Comparison of ENCODE assay signal across 9 cellular contexts in the genomic region with DNA sequence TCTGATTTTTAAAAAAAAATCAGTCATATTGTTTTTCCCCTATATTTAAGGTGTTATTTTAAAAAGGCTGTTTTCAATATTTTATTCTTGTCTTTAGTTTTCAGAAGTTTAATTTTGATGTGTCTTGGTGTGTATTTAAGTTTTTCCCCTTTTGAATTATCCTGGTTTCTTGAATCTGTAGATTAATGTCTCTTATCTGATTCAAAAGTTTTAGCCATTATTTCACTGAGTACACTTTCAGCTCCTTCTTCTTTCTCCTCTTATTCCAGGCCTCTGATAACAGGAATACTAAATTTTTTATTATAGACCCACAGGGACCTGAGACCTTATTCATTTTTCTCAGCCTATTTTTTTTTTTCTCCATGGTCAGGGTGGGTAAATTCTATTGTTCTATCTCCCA.
"Had no signal": no experiment of that assay in that cellular context is flagged by ENCODE, and none has a peak within 500 bp of the region (broad histone marks: within the 10 kb centered on the region; RNA-seq: fewer than 3 reads in every experiment).

No MANE protein-coding gene starts in this region.

- ATAC-seq: GM23338, HCT116 had no signal

- H3K9me3 Mint-ChIP-seq: HFFc6 had no signal

- H3K4me3 Mint-ChIP-seq: GM23338, H9, HFFc6 had no signal

- H3K4me1 ChIP-seq: HAP-1 had no signal

- H3K27ac ChIP-seq: GM23248 had no signal

- DNase-seq: GM23248, GOT3, H7, H9, HCEC 1CT, HFFc6 had no signal

- H3K9me3 ChIP-seq: HAP-1 had no signal

- H3K4me3 ChIP-seq: GM23248, GM23338, HAP-1 had no signal

- H3K36me3 ChIP-seq: HAP-1 had no signal

- H3K27ac Mint-ChIP-seq: GM23338, H9, HFFc6 had no signal
